In the genomic region with DNA sequence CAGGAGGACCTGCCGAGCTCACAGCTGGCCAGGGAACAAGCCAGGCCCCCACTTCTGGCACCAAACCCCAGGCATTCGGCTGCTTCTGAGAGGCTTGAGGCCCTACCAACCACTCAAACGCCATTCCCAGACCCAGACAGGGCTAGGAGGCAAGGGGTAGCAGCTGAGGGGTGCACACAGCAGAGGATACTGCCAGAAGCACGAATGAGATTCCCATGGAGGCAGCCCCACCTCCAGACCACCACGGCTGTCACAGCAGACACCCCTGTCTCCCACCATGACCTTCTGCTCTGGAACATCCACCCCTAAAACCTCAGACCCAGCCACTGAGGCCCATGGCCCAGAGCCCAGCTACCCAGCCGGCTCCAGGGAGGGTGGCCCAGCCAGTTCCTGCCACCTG, we compare ENCODE assay signal across 28 cellular contexts. TPM values are rescaled to one million over a fixed set of nuclear protein-coding genes. Genes with fewer than 3 reads are reported as not detected.
DNase-seq lines count a peak whose midpoint lies in the region; ATAC-seq and TF ChIP-seq lines count a peak whose summit lies in the region.
"Had no signal": no experiment of that assay in that cellular context is flagged by ENCODE, and none has a peak within 500 bp of the region (broad histone marks: within the 10 kb centered on the region; RNA-seq: fewer than 3 reads in every experiment).

No MANE protein-coding gene starts in this region.

- H3K4me1 Mint-ChIP-seq in stimulated activated memory B cell treated with anti-CD40 and anti-IgM and Interleukin-4, amounts not matched to agents 10 μg/mL and 1 μg/mL and 100 μg/mL, for 72 hours: peaks cover 13% of the 10 kb centered on the region

- peaks cover 13% of the 10 kb centered on the region for H3K4me1 ChIP-seq in left ventricle myocardium inferior
- H3K4me1 ChIP-seq in RWPE2 (ENCODE audit: insufficient read depth, poor library complexity, severe bottlenecking): peaks cover 17% of the 10 kb centered on the region
- peaks cover 0 to 22% of the 10 kb centered on the region in 2 donors for H3K4me1 ChIP-seq in left lung
- H3K4me1 ChIP-seq: breast epithelium, Caco-2 had no signal

- H3K9me3 Mint-ChIP-seq in stimulated activated memory B cell treated with anti-CD40 and anti-IgM and Interleukin-4, amounts not matched to agents 10 μg/mL and 1 μg/mL and 100 μg/mL, for 72 hours: peaks cover 4% of the 10 kb centered on the region
- H3K9me3 Mint-ChIP-seq: activated T-cell treated with anti-CD3 and anti-CD28 coated beads, Interleukin-2, amount 50 U/mL, for 4 hours; effector memory CD8-positive, alpha-beta T cell; IgD-negative memory B cell had no signal

- H3K27ac ChIP-seq in left ventricle myocardium inferior (replicated peaks) (no peak overlapping the region), RWPE2 (ENCODE audit: poor library complexity, severe bottlenecking) (no peak overlapping the region), left lung (no peak overlapping the region)
- H3K27ac ChIP-seq: breast epithelium, coronary artery, neutrophil, SJSA1 had no signal

- ATAC-seq in left cardiac atrium (no peak), RWPE2 (ENCODE audit: low read depth) (no peak), left lung (no peak)
- ATAC-seq in stimulated activated memory B cell treated with anti-CD40 and anti-IgM and Interleukin-4, amounts not matched to agents 10 μg/mL and 1 μg/mL and 100 μg/mL, for 72 hours: no peak
- ATAC-seq: activated T-cell treated with anti-CD3 and anti-CD28 coated beads, Interleukin-2, amount 50 U/mL, for 4 hours; effector memory CD8-positive, alpha-beta T cell; sciatic nerve; WTC11 had no signal

- H3K27me3 Mint-ChIP-seq in stimulated activated memory B cell treated with anti-CD40 and anti-IgM and Interleukin-4, amounts not matched to agents 10 μg/mL and 1 μg/mL and 100 μg/mL, for 72 hours: peaks cover 11% of the 10 kb centered on the region
- H3K27me3 Mint-ChIP-seq: effector memory CD8-positive, alpha-beta T cell had no signal

- H3K27ac Mint-ChIP-seq in stimulated activated memory B cell treated with anti-CD40 and anti-IgM and Interleukin-4, amounts not matched to agents 10 μg/mL and 1 μg/mL and 100 μg/mL, for 72 hours: peak overlapping the region; percentile 2
- H3K27ac Mint-ChIP-seq: effector memory CD8-positive, alpha-beta T cell; IgD-negative memory B cell had no signal

- H3K27me3 ChIP-seq in left ventricle myocardium inferior (ENCODE audit: low read depth) (peaks cover 81% of the 10 kb centered on the region), RWPE2 (ENCODE audit: insufficient read depth, poor library complexity, severe bottlenecking) (no peaks in the 10 kb centered on the region), left lung (peaks cover 0 to 55% of the 10 kb centered on the region in 2 donors)
- H3K27me3 ChIP-seq: neutrophil had no signal

- no peaks in the 10 kb centered on the region for H3K36me3 ChIP-seq in left ventricle myocardium inferior
- no peaks in the 10 kb centered on the region for H3K36me3 ChIP-seq in RWPE2 (ENCODE audit: low read depth)
- no peaks in the 10 kb centered on the region for H3K36me3 ChIP-seq in left lung
- H3K36me3 ChIP-seq: breast epithelium, neutrophil, SJSA1 had no signal

- DNase-seq in left ventricle myocardium inferior: peak; percentile 3
- DNase-seq in left cardiac atrium: no peak
- peak; percentile 73 for DNase-seq in RWPE2 (ENCODE audit: low spot score)
- peak; percentile 14 to 59 for DNase-seq in left lung
- DNase-seq in NCI-H2081 (lab: John Stamatoyannopoulos, UW): no peak
- no peak for DNase-seq in GM03348 (ENCODE audit: low spot score)
- DNase-seq in GM10266 (ENCODE audit: extremely low spot score): no peak
- DNase-seq: activated CD4-positive, alpha-beta T cell treated with anti-CD3 and anti-CD28 coated beads, Interleukin-2, amount 50 U/mL, for 1 hour; activated T-cell treated with anti-CD3 and anti-CD28 coated beads, Interleukin-2, amount 50 U/mL, for 4 hours; Caco-2; DMS53; effector memory CD8-positive, alpha-beta T cell; hippocampal formation; NCI-H1694; NCI-H82; stimulated activated CD4-positive, alpha-beta T cell treated with anti-CD3 and anti-CD28 coated beads, Interleukin-15, amount 100 ng/mL, for 24 hours; stimulated activated CD4-positive, alpha-beta T cell treated with anti-CD3 and anti-CD28 coated beads, Interleukin-4, amount 100 ng/mL, for 4 hours had no signal

- H3K9me3 ChIP-seq in left ventricle myocardium inferior (replicated peaks) (no peaks in the 10 kb centered on the region), RWPE2 (ENCODE audit: severe bottlenecking) (no peaks in the 10 kb centered on the region), left lung (no peaks in the 10 kb centered on the region)
- H3K9me3 ChIP-seq: breast epithelium, Caco-2, neutrophil, SJSA1 had no signal

- intact Hi-C loops in left ventricle myocardium inferior (cut with micrococcal nuclease) (no loop called here), left cardiac atrium (cut with DNase I) (no loop called here), left lung (cut with DNase I) (no loop called here)

- H3K4me3 Mint-ChIP-seq in stimulated activated memory B cell treated with anti-CD40 and anti-IgM and Interleukin-4, amounts not matched to agents 10 μg/mL and 1 μg/mL and 100 μg/mL, for 72 hours: no peak overlapping the region
- H3K4me3 Mint-ChIP-seq: activated T-cell treated with anti-CD3 and anti-CD28 coated beads, Interleukin-2, amount 50 U/mL, for 4 hours; effector memory CD8-positive, alpha-beta T cell; WTC11 had no signal

- TF ChIP-seq CTCF in left ventricle myocardium inferior (IDR thresholded peaks at IDR 0.05; ENCODE audit: borderline replicate concordance): no peak
- no peak for TF ChIP-seq CTCF in RWPE2 (IDR thresholded peaks at IDR 0.05; ENCODE audit: poor library complexity, severe bottlenecking)
- no peak for TF ChIP-seq CTCF in left lung (IDR thresholded peaks at IDR 0.05)
- no peak for TF ChIP-seq CTCF in GM10266 (IDR thresholded peaks at IDR 0.05; ENCODE audit: control insufficient read depth, insufficient read depth, low read depth, missing control alignments)

- H3K36me3 Mint-ChIP-seq in stimulated activated memory B cell treated with anti-CD40 and anti-IgM and Interleukin-4, amounts not matched to agents 10 μg/mL and 1 μg/mL and 100 μg/mL, for 72 hours: peaks cover 5% of the 10 kb centered on the region
- H3K36me3 Mint-ChIP-seq: WTC11 had no signal

- H3K4me3 ChIP-seq in left ventricle myocardium inferior (no peak overlapping the region), RWPE2 (ENCODE audit: severe bottlenecking) (no peak overlapping the region), left lung (no peak overlapping the region)
- H3K4me3 ChIP-seq: breast epithelium, coronary artery, SJSA1 had no signal

RNA-seq across cellular contexts. Expression of gene NTSR1, which starts 36.1 kb away (rescaled TPM):
- total RNA-seq in left ventricle myocardium inferior: not detected
- not detected for total RNA-seq in left cardiac atrium
- 1 to 10 TPM in 1 of 2 donors, under 1 TPM in 1; 0.12 to 3.5 TPM for total RNA-seq in left lung
- total RNA-seq: epithelial cell of proximal tubule, mesenteric fat pad, SJSA1, ureter had no signal

RNA-seq across cellular contexts. Expression of gene MRGBP, which starts 51.5 kb away (rescaled TPM):
- total RNA-seq in left ventricle myocardium inferior: 9.8 TPM
- 1 to 10 TPM; 8.9 TPM for total RNA-seq in left cardiac atrium
- 10 to 100 TPM in 1 of 2 donors, 1 to 10 TPM in 1; 6.1 to 10.1 TPM for total RNA-seq in left lung

RNA-seq across cellular contexts. Expression of gene OGFR, which starts 59.9 kb away (rescaled TPM):
- 19.2 TPM for total RNA-seq in left ventricle myocardium inferior
- total RNA-seq in left cardiac atrium: 10 to 100 TPM; 23.3 to 23.6 TPM
- total RNA-seq in left lung: 10 to 100 TPM; 40.9 to 58.3 TPM

Comparison
In these comparisons a context has a peak if more than half of its experiments do, and no peak if none do; other contexts are left out.
1. DNase-seq: peak in left ventricle myocardium inferior (single experiment), RWPE2 (single experiment) and left lung (2 of 2); none in left cardiac atrium (single experiment), NCI-H2081 (0 of 2), GM03348 (single experiment) and GM10266 (single experiment).